Comparison of ENCODE assay signal across 1 cellular context in genomic region chr3:27078246-27078913, GRCh38.
TF ChIP-seq lines count a peak whose summit lies in the region.

No MANE protein-coding gene starts in this region.

TF ChIP-seq in GM23338, 12 proteins besides CTCF, POLR2A, EP300 and RAD21 (continued from another document):
- TF ChIP-seq ZNF462 (CRISPR knock-in tag; IDR thresholded peaks at IDR 0.05) (no peak), EZH2 (IDR thresholded peaks at IDR 0.05; ENCODE audit: low read depth, unreplicated experiment) (no peak), ZNF331 (CRISPR knock-in tag; IDR thresholded peaks at IDR 0.05; ENCODE audit: low read depth) (no peak), NANOG (IDR thresholded peaks at IDR 0.05; ENCODE audit: borderline replicate concordance) (no peak), STAT1 (IDR thresholded peaks at IDR 0.05; ENCODE audit: unreplicated experiment) (no peak), JUNB (IDR thresholded peaks at IDR 0.05; ENCODE audit: unreplicated experiment) (no peak)
- TF ChIP-seq, protein P1, sequence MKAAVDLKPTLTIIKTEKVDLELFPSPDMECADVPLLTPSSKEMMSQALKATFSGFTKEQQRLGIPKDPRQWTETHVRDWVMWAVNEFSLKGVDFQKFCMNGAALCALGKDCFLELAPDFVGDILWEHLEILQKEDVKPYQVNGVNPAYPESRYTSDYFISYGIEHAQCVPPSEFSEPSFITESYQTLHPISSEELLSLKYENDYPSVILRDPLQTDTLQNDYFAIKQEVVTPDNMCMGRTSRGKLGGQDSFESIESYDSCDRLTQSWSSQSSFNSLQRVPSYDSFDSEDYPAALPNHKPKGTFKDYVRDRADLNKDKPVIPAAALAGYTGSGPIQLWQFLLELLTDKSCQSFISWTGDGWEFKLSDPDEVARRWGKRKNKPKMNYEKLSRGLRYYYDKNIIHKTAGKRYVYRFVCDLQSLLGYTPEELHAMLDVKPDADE (IDR thresholded peaks at IDR 0.05): no peak
